ENCODE assay signal across 15 cellular contexts in genomic region chr2:241811209-241811951, GRCh38. TPM values are rescaled to one million over a fixed set of nuclear protein-coding genes. Genes with fewer than 3 reads are reported as not detected.
A peak's percentile ranks its signal among the peaks of the same experiment; 100 is the strongest.
DNase-seq lines count a peak whose midpoint lies in the region; ATAC-seq and TF ChIP-seq lines count a peak whose summit lies in the region.
"Had no signal": no experiment of that assay in that cellular context is flagged by ENCODE, and none has a peak within 500 bp of the region (broad histone marks: within the 10 kb centered on the region; RNA-seq: fewer than 3 reads in every experiment).

No MANE protein-coding gene starts in this region.

- no peak for TF ChIP-seq CTCF in omental fat pad (IDR thresholded peaks at IDR 0.05)

- intact Hi-C loops in sciatic nerve (cut with DNase I): no loop called here

- ATAC-seq in sciatic nerve (peak; percentile 59), GM19467 (IDR thresholded peaks at IDR 0.05; ENCODE audit: unreplicated experiment) (no peak), GM21717 (IDR thresholded peaks at IDR 0.05; ENCODE audit: unreplicated experiment) (no peak), omental fat pad (ENCODE audit: low FRiP score) (no peak)
- ATAC-seq: GM12878, K562 had no signal

- DNase-seq in D341Med (ENCODE audit: low spot score) (peak; percentile 25), cerebellum (ENCODE audit: low spot score) (peak; percentile 20), iPS-NIHi11 (ENCODE audit: low spot score) (peak; percentile 10), sciatic nerve (ENCODE audit: low spot score) (peak; percentile 57), omental fat pad (ENCODE audit: low spot score) (no peak)
- DNase-seq in stimulated activated CD4-positive, alpha-beta T cell treated with anti-CD3 and anti-CD28 coated beads, Interleukin-2, amount 100 ng/mL, for 24 hours: no peak
- DNase-seq: activated naive CD4-positive, alpha-beta T cell treated with Interleukin-2 at 50 U/mL for 16 hours; DMS79 treated with DMSO at 0.1 percent for 48 hours; mammary epithelial cell; NCI-H69; SHP77 had no signal

RNA-seq across cellular contexts. Expression of gene NEU4, which starts 2.4 kb away (rescaled TPM):
- total RNA-seq in cerebellum: 0.82 TPM
- total RNA-seq in sciatic nerve: not detected
- 1 to 10 TPM in 3 of 4 donors, under 1 TPM in 1; 0.79 to 4.4 (median 2.5) TPM for total RNA-seq in omental fat pad
- total RNA-seq: mammary epithelial cell had no signal

RNA-seq across cellular contexts. Expression of gene GAL3ST2, which starts 34.8 kb away (rescaled TPM):
- total RNA-seq in cerebellum: 0.45 TPM
- total RNA-seq in sciatic nerve: not detected
- 1 to 10 TPM in 2 of 4 donors, under 1 TPM in 1, not detected in 1; 0.50 to 3.1 (median 2.8) TPM for total RNA-seq in omental fat pad
- total RNA-seq: mammary epithelial cell had no signal

RNA-seq across cellular contexts. Expression of gene PDCD1, which starts 47.3 kb away (rescaled TPM):
- not detected for total RNA-seq in cerebellum
- 0.27 TPM for total RNA-seq in sciatic nerve
- 1 to 10 TPM in 1 of 4 donors, under 1 TPM in 3; 0.37 to 4.8 (median 0.68) TPM for total RNA-seq in omental fat pad
- total RNA-seq: mammary epithelial cell had no signal

RNA-seq across cellular contexts. Expression of gene RTP5, which starts 58.1 kb away (rescaled TPM):
- total RNA-seq in cerebellum (1.3 TPM), sciatic nerve (not detected), omental fat pad (under 1 TPM in 1 of 4 donors, not detected in 3; 0.96 TPM)
- total RNA-seq: GM12878, K562, mammary epithelial cell had no signal

Comparison
In these comparisons a context has a peak if more than half of its experiments do, and no peak if none do; other contexts are left out.
1. DNase-seq: peak in D341Med (single experiment), cerebellum (single experiment), iPS-NIHi11 (single experiment) and sciatic nerve (single experiment); none in stimulated activated CD4-positive, alpha-beta T cell treated with anti-CD3 and anti-CD28 coated beads, Interleukin-2, amount 100 ng/mL, for 24 hours (0 of 2) and omental fat pad (single experiment).